ENCODE assay signal across 16 cellular contexts in the genomic region with DNA sequence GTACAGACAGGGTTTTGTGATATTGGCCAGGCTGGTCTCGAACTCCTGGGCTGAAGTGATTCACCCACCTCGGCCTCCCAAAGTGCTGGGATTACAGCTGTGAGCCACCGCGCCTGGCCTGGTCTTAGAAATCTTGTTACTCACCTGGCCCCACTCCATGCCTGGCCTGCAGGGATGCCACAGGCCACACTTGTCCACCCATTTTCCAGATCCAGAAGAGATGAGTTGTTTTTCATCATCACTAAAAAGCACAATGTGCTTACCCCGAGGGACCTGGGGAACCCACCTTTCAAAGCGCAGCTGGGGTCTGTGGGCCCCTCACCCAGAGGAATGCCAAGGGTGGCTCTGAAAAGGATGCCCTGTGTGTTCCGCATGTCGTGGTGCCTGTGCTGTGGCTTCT.
DNase-seq lines count a peak whose midpoint lies in the region; ATAC-seq and TF ChIP-seq lines count a peak whose summit lies in the region.
"Had no signal": no experiment of that assay in that cellular context is flagged by ENCODE, and none has a peak within 500 bp of the region (broad histone marks: within the 10 kb centered on the region; RNA-seq: fewer than 3 reads in every experiment).

No MANE protein-coding gene starts in this region.

- ATAC-seq in left cardiac atrium (no peak), lower lobe of right lung (no peak), gastrocnemius medialis (no peak), HG03439 (IDR thresholded peaks at IDR 0.05; ENCODE audit: unreplicated experiment) (no peak)
- ATAC-seq: CD8-positive, alpha-beta T cell had no signal

- H3K4me2 ChIP-seq in hepatocyte: no peak overlapping the region

- H3K79me2 ChIP-seq in hepatocyte: peaks cover 62% of the 10 kb centered on the region

- no peaks in the 10 kb centered on the region for H3K9me2 ChIP-seq in hepatocyte (replicated peaks; ENCODE audit: insufficient read depth)

- H3K27ac ChIP-seq in left ventricle myocardium inferior (replicated peaks): peak overlapping the region; percentile 60
- peak overlapping the region; percentile 81 for H3K27ac ChIP-seq in lower lobe of right lung
- H3K27ac ChIP-seq in gastrocnemius medialis: peak overlapping the region; percentile 36 to 58 (median 56)
- H3K27ac ChIP-seq in caudate nucleus (ENCODE audit: low read depth, low read length): no peak overlapping the region
- no peak overlapping the region for H3K27ac ChIP-seq in hepatocyte
- H3K27ac ChIP-seq: 22Rv1, HL-60 had no signal

- 83% methylated on average over 8 of the region's 8 CpGs for WGBS in hepatocyte (ENCODE audit: low lambda C conversion rate, missing lambda C conversion rate)

- H3K4me1 ChIP-seq in left ventricle myocardium inferior: peaks cover 82% of the 10 kb centered on the region
- H3K4me1 ChIP-seq in lower lobe of right lung: peaks cover 50% of the 10 kb centered on the region
- H3K4me1 ChIP-seq in gastrocnemius medialis: peaks cover 28 to 40% of the 10 kb centered on the region in 2 donors
- H3K4me1 ChIP-seq in hepatocyte (ENCODE audit: insufficient read depth): peaks cover 13% of the 10 kb centered on the region

- H2AFZ ChIP-seq in hepatocyte: no peak overlapping the region

- no peak for TF ChIP-seq POLR2A in gastrocnemius medialis (IDR thresholded peaks at IDR 0.05)

- DNase-seq in left ventricle myocardium inferior: no peak
- DNase-seq in left cardiac atrium: no peak
- no peak for DNase-seq in lower lobe of right lung
- no peak for DNase-seq in gastrocnemius medialis
- DNase-seq in caudate nucleus (lab: John Stamatoyannopoulos, UW): no peak
- DNase-seq in hepatocyte (ENCODE audit: low spot score): no peak
- DNase-seq: CD8-positive, alpha-beta T cell; COR-L47; DMS153; DMS79 treated with DMSO at 0.1 percent for 48 hours; EL; HCEC 1CT; HFFc6 had no signal

- intact Hi-C loops in left ventricle myocardium inferior (cut with micrococcal nuclease) (no loop called here), left cardiac atrium (cut with DNase I) (no loop called here), lower lobe of right lung (cut with DNase I) (no loop called here), gastrocnemius medialis (cut with DNase I; ENCODE audit: low total_unique reads) (no loop called here)

- no peaks in the 10 kb centered on the region for H3K9me3 ChIP-seq in left ventricle myocardium inferior (replicated peaks)
- H3K9me3 ChIP-seq in lower lobe of right lung: no peaks in the 10 kb centered on the region
- H3K9me3 ChIP-seq in gastrocnemius medialis: no peaks in the 10 kb centered on the region
- no peaks in the 10 kb centered on the region for H3K9me3 ChIP-seq in hepatocyte (ENCODE audit: low read depth)

- TF ChIP-seq CTCF in left ventricle myocardium inferior (IDR thresholded peaks at IDR 0.05; ENCODE audit: borderline replicate concordance) (no peak), lower lobe of right lung (IDR thresholded peaks at IDR 0.05) (no peak), gastrocnemius medialis (IDR thresholded peaks at IDR 0.05 in 4 of 5, conservative IDR thresholded peaks at IDR 0.05 in 1 of 5) (no peak), hepatocyte (IDR thresholded peaks at IDR 0.05; ENCODE audit: poor library complexity) (no peak)

- H3K27me3 ChIP-seq in left ventricle myocardium inferior (ENCODE audit: low read depth) (no peaks in the 10 kb centered on the region), lower lobe of right lung (ENCODE audit: low read depth) (no peaks in the 10 kb centered on the region), gastrocnemius medialis (no peaks in the 10 kb centered on the region), hepatocyte (no peaks in the 10 kb centered on the region)

- peaks cover 9% of the 10 kb centered on the region for H4K20me1 ChIP-seq in hepatocyte (ENCODE audit: insufficient read depth, poor library complexity, severe bottlenecking)

- no peak overlapping the region for H3K4me3 ChIP-seq in left ventricle myocardium inferior
- H3K4me3 ChIP-seq in lower lobe of right lung: no peak overlapping the region
- no peak overlapping the region for H3K4me3 ChIP-seq in gastrocnemius medialis
- no peak overlapping the region for H3K4me3 ChIP-seq in hepatocyte

- H3K36me3 ChIP-seq in left ventricle myocardium inferior (peaks cover 7% of the 10 kb centered on the region), lower lobe of right lung (peaks cover 5% of the 10 kb centered on the region), gastrocnemius medialis (no peaks in the 10 kb centered on the region), hepatocyte (replicated peaks; ENCODE audit: insufficient read depth, low read depth) (no peaks in the 10 kb centered on the region)

- in situ Hi-C loops in gastrocnemius medialis (cut with MboI; ENCODE audit: low sequenced_read_pairs in 4 of 4): no loop called here

Comparison
In these comparisons a context has a peak if more than half of its experiments do, and no peak if none do; other contexts are left out.
1. H3K27ac ChIP-seq: peak in left ventricle myocardium inferior (single experiment), lower lobe of right lung (single experiment) and gastrocnemius medialis (4 of 4); none in caudate nucleus (single experiment) and hepatocyte (single experiment).